ENCODE assay signal across 1 cellular context in the genomic region with DNA sequence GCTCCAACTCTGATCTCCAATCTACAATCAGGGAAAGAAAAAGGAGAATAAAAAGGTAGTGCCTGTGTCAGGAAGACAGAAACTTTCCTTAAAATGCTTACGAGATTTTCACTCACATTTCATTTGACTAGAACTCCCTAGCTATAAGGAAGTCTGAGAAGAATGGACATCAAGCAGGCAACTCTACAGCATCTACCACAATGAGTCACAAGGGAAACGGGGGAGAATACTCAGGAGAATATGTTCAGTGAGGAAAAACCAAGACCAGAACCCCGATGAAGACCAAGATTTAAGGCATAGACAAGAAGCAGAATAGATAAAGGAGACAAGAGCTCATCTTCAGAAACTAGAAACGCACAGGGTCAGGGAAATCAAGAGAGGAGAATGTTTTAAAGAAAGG.
TF ChIP-seq lines count a peak whose summit lies in the region.

No MANE protein-coding gene starts in this region.

TF ChIP-seq in endothelial cell of umbilical vein, 7 proteins besides CTCF, POLR2A, EP300 and RAD21:
- TF ChIP-seq FOS (IDR thresholded peaks at IDR 0.05; ENCODE audit: borderline replicate concordance, insufficient read depth, low read length) (peak; percentile 62), GATA2 (IDR thresholded peaks at IDR 0.05; ENCODE audit: insufficient read depth, insufficient read length, low read depth, low read length) (no peak)
